In genomic region chr2:184006998-184007397, GRCh38 we compare ENCODE assay signal across 21 cellular contexts.
DNase-seq lines count a peak whose midpoint lies in the region; ATAC-seq and TF ChIP-seq lines count a peak whose summit lies in the region.
"Had no signal": no experiment of that assay in that cellular context is flagged by ENCODE, and none has a peak within 500 bp of the region (broad histone marks: within the 10 kb centered on the region; RNA-seq: fewer than 3 reads in every experiment).

No MANE protein-coding gene starts in this region.

- POLR2A ChIA-PET in Panc1 (lab: Charles Lee) = no interaction called here

- no peaks in the 10 kb centered on the region for H3K9me3 Mint-ChIP-seq in activated CD4-positive, alpha-beta T cell treated with anti-CD3 and anti-CD28 coated beads, Interleukin-2, amount 10 ng/mL, durations not matched to agents 24 days and 14 days
- H3K9me3 Mint-ChIP-seq: endodermal cell had no signal

- H3K4me3 Mint-ChIP-seq in activated CD4-positive, alpha-beta T cell treated with anti-CD3 and anti-CD28 coated beads, Interleukin-2, amount 10 ng/mL, durations not matched to agents 24 days and 14 days = no peak overlapping the region
- H3K4me3 Mint-ChIP-seq: activated naive CD8-positive, alpha-beta T cell treated with anti-CD3 and anti-CD28 coated beads for 36 hours; endodermal cell; naive thymus-derived CD8-positive, alpha-beta T cell had no signal

- TF ChIP-seq CTCF in Panc1 (IDR thresholded peaks at IDR 0.05) (0 out of 2 replicates have a peak, but pooled peaks have one; percentile 6), thyroid gland (IDR thresholded peaks at IDR 0.05) (no peak), brain microvascular endothelial cell (IDR thresholded peaks at IDR 0.05; ENCODE audit: low read depth, low read length, missing control alignments) (no peak)

- no peak overlapping the region for H3K4me3 ChIP-seq in Panc1 (ENCODE audit: low read depth in 2 of 2, low read length in 2 of 2)
- H3K4me3 ChIP-seq in thyroid gland (replicated peaks in 1 of 3) = no peak overlapping the region
- H3K4me3 ChIP-seq in brain microvascular endothelial cell (ENCODE audit: low read depth, low read length) = no peak overlapping the region
- H3K4me3 ChIP-seq: SJCRH30, uterus had no signal

- peak; percentile 10 for DNase-seq in NCI-H187 treated with DMSO at 0.1 percent for 48 hours (lab: John Stamatoyannopoulos, UW)
- DNase-seq in NCI-H187 (lab: John Stamatoyannopoulos, UW) = no peak
- peak; percentile 30 for DNase-seq in NCI-H2196 (lab: John Stamatoyannopoulos, UW; ENCODE audit: unreplicated experiment)
- no peak for DNase-seq in Panc1 (ENCODE audit: low read depth, low spot score)
- peak; percentile 76 to 80 for DNase-seq in thyroid gland
- DNase-seq in activated CD4-positive, alpha-beta T cell treated with anti-CD3 and anti-CD28 coated beads, Interleukin-2, amount 10 ng/mL, durations not matched to agents 24 days and 14 days = no peak
- no peak for DNase-seq in brain microvascular endothelial cell
- DNase-seq: activated CD4-positive, alpha-beta T cell treated with anti-CD3 and anti-CD28 coated beads for 48 hours; activated naive CD8-positive, alpha-beta T cell treated with anti-CD3 and anti-CD28 coated beads for 36 hours; BE2C; Caco-2; endodermal cell; kidney glomerular epithelial cell; MM.1S; naive thymus-derived CD8-positive, alpha-beta T cell; NCI-H226; OCI-M1; right cardiac atrium; uterus had no signal

- H3K27me3 ChIP-seq in Panc1 (ENCODE audit: control insufficient read depth, insufficient read depth, low read length) (no peaks in the 10 kb centered on the region), thyroid gland (no peaks in the 10 kb centered on the region), brain microvascular endothelial cell (replicated peaks) (no peaks in the 10 kb centered on the region)
- H3K27me3 ChIP-seq: BE2C, SJCRH30, uterus had no signal

- no peaks in the 10 kb centered on the region for H3K36me3 Mint-ChIP-seq in activated CD4-positive, alpha-beta T cell treated with anti-CD3 and anti-CD28 coated beads, Interleukin-2, amount 10 ng/mL, durations not matched to agents 24 days and 14 days (ENCODE audit: low read depth)
- H3K36me3 Mint-ChIP-seq: activated naive CD8-positive, alpha-beta T cell treated with anti-CD3 and anti-CD28 coated beads for 36 hours; naive thymus-derived CD8-positive, alpha-beta T cell had no signal

- BruUV-seq in Panc1 (replicated peaks; lab: Mats Ljungman, UMichigan) = no TSS peak

- no peaks in the 10 kb centered on the region for H3K27me3 Mint-ChIP-seq in activated CD4-positive, alpha-beta T cell treated with anti-CD3 and anti-CD28 coated beads, Interleukin-2, amount 10 ng/mL, durations not matched to agents 24 days and 14 days
- H3K27me3 Mint-ChIP-seq: activated naive CD8-positive, alpha-beta T cell treated with anti-CD3 and anti-CD28 coated beads for 36 hours; naive thymus-derived CD8-positive, alpha-beta T cell had no signal

- in situ Hi-C loops in Panc1 (cut with HindIII; ENCODE audit: low pct_unique_long_range_greater_than_20kb, low sequenced_read_pairs) = no loop called here
- in situ Hi-C loops in brain microvascular endothelial cell (cut with HindIII; ENCODE audit: low pct_ligation_motif_present, low sequenced_read_pairs) = no loop called here

- H3K36me3 ChIP-seq in Panc1 (ENCODE audit: control insufficient read depth, insufficient read depth, low read length) (no peaks in the 10 kb centered on the region), thyroid gland (no peaks in the 10 kb centered on the region), brain microvascular endothelial cell (replicated peaks) (no peaks in the 10 kb centered on the region)
- H3K36me3 ChIP-seq: BE2C, uterus had no signal

- no peak overlapping the region for H3K27ac Mint-ChIP-seq in activated CD4-positive, alpha-beta T cell treated with anti-CD3 and anti-CD28 coated beads, Interleukin-2, amount 10 ng/mL, durations not matched to agents 24 days and 14 days
- H3K27ac Mint-ChIP-seq: activated naive CD8-positive, alpha-beta T cell treated with anti-CD3 and anti-CD28 coated beads for 36 hours; endodermal cell; naive thymus-derived CD8-positive, alpha-beta T cell had no signal

- 22 to 25% methylated on average over 1 of the region's 1 CpG for WGBS in thyroid gland, 2 donors

- no peaks in the 10 kb centered on the region for H3K4me1 ChIP-seq in Panc1 (ENCODE audit: control insufficient read depth, insufficient read depth, low read length)
- peaks cover 31 to 32% of the 10 kb centered on the region in 2 donors for H3K4me1 ChIP-seq in thyroid gland
- H3K4me1 ChIP-seq: Caco-2, uterus had no signal

- ATAC-seq in Panc1 (no peak), HG02588 (IDR thresholded peaks at IDR 0.05; ENCODE audit: unreplicated experiment) (no peak)
- ATAC-seq: naive thymus-derived CD8-positive, alpha-beta T cell; right cardiac atrium had no signal

- H3K4me1 Mint-ChIP-seq in activated CD4-positive, alpha-beta T cell treated with anti-CD3 and anti-CD28 coated beads, Interleukin-2, amount 10 ng/mL, durations not matched to agents 24 days and 14 days = no peaks in the 10 kb centered on the region
- H3K4me1 Mint-ChIP-seq: activated naive CD8-positive, alpha-beta T cell treated with anti-CD3 and anti-CD28 coated beads for 36 hours; naive thymus-derived CD8-positive, alpha-beta T cell had no signal

- H3K9me3 ChIP-seq in Panc1 (ENCODE audit: control insufficient read depth, insufficient read depth, low read depth, low read length) = no peaks in the 10 kb centered on the region
- no peaks in the 10 kb centered on the region for H3K9me3 ChIP-seq in thyroid gland
- H3K9me3 ChIP-seq: BE2C, Caco-2, SJCRH30, uterus had no signal

- intact Hi-C loops in Panc1 (cut with micrococcal nuclease; ENCODE audit: unreplicated experiment) (no loop called here), thyroid gland (cut with DNase I) (no loop called here)
- intact Hi-C loops in activated CD4-positive, alpha-beta T cell treated with anti-CD3 and anti-CD28 coated beads, Interleukin-2, amount 10 ng/mL, durations not matched to agents 24 days and 14 days (cut with micrococcal nuclease) = no loop called here

- no peak overlapping the region for H3K27ac ChIP-seq in Panc1 (ENCODE audit: low read length)
- H3K27ac ChIP-seq in thyroid gland = peak overlapping the region; percentile 51 to 75 (median 59)
- H3K27ac ChIP-seq in brain microvascular endothelial cell = no peak overlapping the region
- H3K27ac ChIP-seq: SJCRH30, uterus had no signal

- CTCF ChIA-PET in Panc1 (lab: Charles Lee) = no interaction called here

- TF ChIP-seq POLR2A in thyroid gland (IDR thresholded peaks at IDR 0.05) = no peak

Comparison
In these comparisons a context has a peak if more than half of its experiments do, and no peak if none do; other contexts are left out.
1. DNase-seq: peak in NCI-H187 treated with DMSO at 0.1 percent for 48 hours (single experiment), NCI-H2196 (single experiment) and thyroid gland (2 of 2); none in NCI-H187 (0 of 2), Panc1 (single experiment), activated CD4-positive, alpha-beta T cell treated with anti-CD3 and anti-CD28 coated beads, Interleukin-2, amount 10 ng/mL, durations not matched to agents 24 days and 14 days (single experiment) and brain microvascular endothelial cell (single experiment).
2. H3K27ac ChIP-seq: peak in thyroid gland (3 of 3); none in Panc1 (single experiment) and brain microvascular endothelial cell (single experiment).